20 cellular contexts compared by ENCODE assay signal in genomic region chr1:87017994-87018672, GRCh38.
DNase-seq lines count a peak whose midpoint lies in the region; ATAC-seq, FAIRE-seq and TF ChIP-seq lines count a peak whose summit lies in the region.
"Had no signal": no experiment of that assay in that cellular context is flagged by ENCODE, and none has a peak within 500 bp of the region (broad histone marks: within the 10 kb centered on the region; RNA-seq: fewer than 3 reads in every experiment).

No MANE protein-coding gene starts in this region.

- FAIRE-seq in HTR-8/SVneo (lab: Jason Lieb, UNC): no peak
- FAIRE-seq: bronchial epithelial cell, islet of Langerhans had no signal

- H3K4me3 ChIP-seq in LNCaP clone FGC (ENCODE audit: low read depth, low read length): no peak overlapping the region
- no peak overlapping the region for H3K4me3 ChIP-seq in cardiac fibroblast (replicated peaks in 1 of 2; ENCODE audit: low read depth in 2 of 2, low read length in 2 of 2)
- no peak overlapping the region for H3K4me3 ChIP-seq in mucosa of descending colon
- H3K4me3 ChIP-seq: BLaER1, dorsolateral prefrontal cortex, spleen, testis had no signal

- peaks cover 3% of the 10 kb centered on the region for H3K9me3 ChIP-seq in mucosa of descending colon
- H3K9me3 ChIP-seq: testis had no signal

- intact Hi-C loops in mucosa of descending colon (cut with DNase I, micrococcal nuclease): no loop called here
- intact Hi-C loops in activated T-helper 2 cell treated with anti-CD3 and anti-CD28 coated beads, Interferon-gamma antibody, Interleukin-2, Interleukin-4, amounts not matched to agents 10 μg/mL and 5 μg/mL and 100 μg/mL, durations not matched to agents 14 hours and 24 hours and 36 hours (cut with micrococcal nuclease): no loop called here

- DNase-seq in DMS53 treated with DMSO at 0.1 percent for 48 hours (lab: John Stamatoyannopoulos, UW; ENCODE audit: unreplicated experiment) (peak; percentile 51), LNCaP clone FGC (ENCODE audit: low read depth) (peak; percentile 97), cardiac fibroblast (ENCODE audit: low read depth in 2 of 2) (peak; percentile 9 to 58), mucosa of descending colon (peak in 1 of 3 donors; percentile 10), HTR-8/SVneo (ENCODE audit: insufficient read length, low spot score) (no peak)
- DNase-seq in activated T-helper 2 cell treated with anti-CD3 and anti-CD28 coated beads, Interferon-gamma antibody, Interleukin-2, Interleukin-4, amounts not matched to agents 10 μg/mL and 5 μg/mL and 100 μg/mL, durations not matched to agents 14 hours and 24 hours and 36 hours (ENCODE audit: low spot score): no peak
- DNase-seq in activated naive CD4-positive, alpha-beta T cell (lab: John Stamatoyannopoulos, UW): no peak
- DNase-seq: activated naive CD8-positive, alpha-beta T cell treated with anti-CD3 and anti-CD28 coated beads, Interleukin-2, amount 50 U/mL, for 24 hours; dorsolateral prefrontal cortex; EL; NCI-H2081; NK-92 treated with Interleukin-12 subunit alpha and Interleukin-12 subunit beta, amount 100 ng/mL, for 24 hours; spleen; T-helper 1 cell; testis had no signal

- peak; percentile 34 for ATAC-seq in mucosa of descending colon
- ATAC-seq: activated naive CD8-positive, alpha-beta T cell treated with anti-CD3 and anti-CD28 coated beads, Interleukin-2, amount 50 U/mL, for 24 hours had no signal

- H3K27me3 Mint-ChIP-seq in activated T-helper 2 cell treated with anti-CD3 and anti-CD28 coated beads, Interferon-gamma antibody, Interleukin-2, Interleukin-4, amounts not matched to agents 10 μg/mL and 5 μg/mL and 100 μg/mL, durations not matched to agents 14 hours and 24 hours and 36 hours (ENCODE audit: low read depth): no peaks in the 10 kb centered on the region
- H3K27me3 Mint-ChIP-seq: activated naive CD8-positive, alpha-beta T cell treated with anti-CD3 and anti-CD28 coated beads, Interleukin-2, amount 50 U/mL, for 24 hours; memory B cell had no signal

- H3K4me1 ChIP-seq in mucosa of descending colon (ENCODE audit: low read depth): no peaks in the 10 kb centered on the region
- H3K4me1 ChIP-seq: BLaER1, testis had no signal

- no peak overlapping the region for H3K27ac Mint-ChIP-seq in activated T-helper 2 cell treated with anti-CD3 and anti-CD28 coated beads, Interferon-gamma antibody, Interleukin-2, Interleukin-4, amounts not matched to agents 10 μg/mL and 5 μg/mL and 100 μg/mL, durations not matched to agents 14 hours and 24 hours and 36 hours
- H3K27ac Mint-ChIP-seq: activated naive CD8-positive, alpha-beta T cell treated with anti-CD3 and anti-CD28 coated beads, Interleukin-2, amount 50 U/mL, for 24 hours; memory B cell had no signal

- no peaks in the 10 kb centered on the region for H3K36me3 ChIP-seq in mucosa of descending colon (ENCODE audit: low read depth)

- TF ChIP-seq CTCF in LNCaP clone FGC (IDR thresholded peaks at IDR 0.05; ENCODE audit: control insufficient read depth, extremely low read depth, insufficient read depth) (no peak), cardiac fibroblast (IDR thresholded peaks at IDR 0.05; ENCODE audit: low read depth, low read length) (no peak), mucosa of descending colon (IDR thresholded peaks at IDR 0.05) (no peak)

- no peak overlapping the region for H3K4me3 Mint-ChIP-seq in activated T-helper 2 cell treated with anti-CD3 and anti-CD28 coated beads, Interferon-gamma antibody, Interleukin-2, Interleukin-4, amounts not matched to agents 10 μg/mL and 5 μg/mL and 100 μg/mL, durations not matched to agents 14 hours and 24 hours and 36 hours (ENCODE audit: low read depth)
- H3K4me3 Mint-ChIP-seq: activated naive CD8-positive, alpha-beta T cell treated with anti-CD3 and anti-CD28 coated beads, Interleukin-2, amount 50 U/mL, for 24 hours; memory B cell; neural crest cell had no signal

- no peaks in the 10 kb centered on the region for H3K4me1 Mint-ChIP-seq in activated T-helper 2 cell treated with anti-CD3 and anti-CD28 coated beads, Interferon-gamma antibody, Interleukin-2, Interleukin-4, amounts not matched to agents 10 μg/mL and 5 μg/mL and 100 μg/mL, durations not matched to agents 14 hours and 24 hours and 36 hours (ENCODE audit: low read depth)
- H3K4me1 Mint-ChIP-seq: activated naive CD8-positive, alpha-beta T cell treated with anti-CD3 and anti-CD28 coated beads, Interleukin-2, amount 50 U/mL, for 24 hours had no signal

- H3K36me3 Mint-ChIP-seq in activated T-helper 2 cell treated with anti-CD3 and anti-CD28 coated beads, Interferon-gamma antibody, Interleukin-2, Interleukin-4, amounts not matched to agents 10 μg/mL and 5 μg/mL and 100 μg/mL, durations not matched to agents 14 hours and 24 hours and 36 hours (ENCODE audit: low read depth): peaks cover 16% of the 10 kb centered on the region

- peaks cover 17% of the 10 kb centered on the region for H3K9me3 Mint-ChIP-seq in activated T-helper 2 cell treated with anti-CD3 and anti-CD28 coated beads, Interferon-gamma antibody, Interleukin-2, Interleukin-4, amounts not matched to agents 10 μg/mL and 5 μg/mL and 100 μg/mL, durations not matched to agents 14 hours and 24 hours and 36 hours
- H3K9me3 Mint-ChIP-seq: activated naive CD8-positive, alpha-beta T cell treated with anti-CD3 and anti-CD28 coated beads, Interleukin-2, amount 50 U/mL, for 24 hours had no signal

Comparison
In these comparisons a context has a peak if more than half of its experiments do, and no peak if none do; other contexts are left out.
1. DNase-seq: peak in DMS53 treated with DMSO at 0.1 percent for 48 hours (single experiment), LNCaP clone FGC (single experiment) and cardiac fibroblast (2 of 2); none in activated T-helper 2 cell treated with anti-CD3 and anti-CD28 coated beads, Interferon-gamma antibody, Interleukin-2, Interleukin-4, amounts not matched to agents 10 μg/mL and 5 μg/mL and 100 μg/mL, durations not matched to agents 14 hours and 24 hours and 36 hours (single experiment), activated naive CD4-positive, alpha-beta T cell (0 of 4) and HTR-8/SVneo (single experiment).